ENCODE assay signal across 2 cellular contexts in the genomic region with DNA sequence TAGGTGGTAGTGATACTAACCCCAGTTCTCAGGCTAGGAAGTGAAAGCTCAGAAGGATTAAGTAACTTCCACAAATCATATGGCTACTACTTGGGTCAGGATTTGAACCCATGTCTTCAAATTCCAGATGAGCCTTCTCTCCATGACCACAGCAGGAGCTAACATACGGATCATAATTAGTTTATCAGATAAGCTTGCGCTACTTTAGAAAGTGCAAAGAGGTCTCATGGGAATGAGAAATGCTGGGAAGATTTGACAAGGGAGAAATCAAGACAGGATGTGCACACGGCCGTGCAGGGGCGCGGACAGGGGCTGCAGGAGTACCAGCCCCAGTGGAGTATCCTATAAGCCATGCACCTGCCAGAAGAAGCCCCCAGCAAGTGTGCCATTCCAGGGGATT.
A peak's percentile ranks its signal among the peaks of the same experiment; 100 is the strongest.
TF ChIP-seq lines count a peak whose summit lies in the region.

No MANE protein-coding gene starts in this region.

TF ChIP-seq in IMR-90, 13 proteins besides CTCF, POLR2A, EP300 and RAD21:
- TF ChIP-seq, protein P1, sequence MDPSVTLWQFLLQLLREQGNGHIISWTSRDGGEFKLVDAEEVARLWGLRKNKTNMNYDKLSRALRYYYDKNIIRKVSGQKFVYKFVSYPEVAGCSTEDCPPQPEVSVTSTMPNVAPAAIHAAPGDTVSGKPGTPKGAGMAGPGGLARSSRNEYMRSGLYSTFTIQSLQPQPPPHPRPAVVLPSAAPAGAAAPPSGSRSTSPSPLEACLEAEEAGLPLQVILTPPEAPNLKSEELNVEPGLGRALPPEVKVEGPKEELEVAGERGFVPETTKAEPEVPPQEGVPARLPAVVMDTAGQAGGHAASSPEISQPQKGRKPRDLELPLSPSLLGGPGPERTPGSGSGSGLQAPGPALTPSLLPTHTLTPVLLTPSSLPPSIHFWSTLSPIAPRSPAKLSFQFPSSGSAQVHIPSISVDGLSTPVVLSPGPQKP (IDR thresholded peaks at IDR 0.05; ENCODE audit: borderline replicate concordance, low read depth, low read length): no peak
- TF ChIP-seq BHLHE40 (IDR thresholded peaks at IDR 0.05; ENCODE audit: low read depth, low read length) (no peak), MAFK (IDR thresholded peaks at IDR 0.05; ENCODE audit: low read depth, low read length) (no peak), MXI1 (IDR thresholded peaks at IDR 0.05; ENCODE audit: borderline replicate concordance, low read depth, low read length) (no peak), CEBPB (IDR thresholded peaks at IDR 0.05; ENCODE audit: low read depth, low read length) (no peak), CHD1 (IDR thresholded peaks at IDR 0.05; ENCODE audit: low read depth, low read length) (no peak), NFE2L2 (IDR thresholded peaks at IDR 0.05; ENCODE audit: low read depth, low read length) (no peak), RCOR1 (IDR thresholded peaks at IDR 0.05; ENCODE audit: insufficient replicate concordance, low read length) (no peak), RFX5 (IDR thresholded peaks at IDR 0.05; ENCODE audit: low read depth, low read length) (no peak), SMC3 (IDR thresholded peaks at IDR 0.05; ENCODE audit: low read depth, low read length) (no peak), FOS (IDR thresholded peaks at IDR 0.05; ENCODE audit: low read depth, low read length) (no peak), MAZ (IDR thresholded peaks at IDR 0.05; ENCODE audit: borderline replicate concordance, low read depth, low read length) (no peak)
- TF ChIP-seq, protein P2, sequence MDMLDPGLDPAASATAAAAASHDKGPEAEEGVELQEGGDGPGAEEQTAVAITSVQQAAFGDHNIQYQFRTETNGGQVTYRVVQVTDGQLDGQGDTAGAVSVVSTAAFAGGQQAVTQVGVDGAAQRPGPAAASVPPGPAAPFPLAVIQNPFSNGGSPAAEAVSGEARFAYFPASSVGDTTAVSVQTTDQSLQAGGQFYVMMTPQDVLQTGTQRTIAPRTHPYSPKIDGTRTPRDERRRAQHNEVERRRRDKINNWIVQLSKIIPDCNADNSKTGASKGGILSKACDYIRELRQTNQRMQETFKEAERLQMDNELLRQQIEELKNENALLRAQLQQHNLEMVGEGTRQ (IDR thresholded peaks at IDR 0.05; ENCODE audit: low read depth, low read length): no peak

TF ChIP-seq in K562, 482 proteins besides CTCF, POLR2A, EP300 and RAD21:
- TF ChIP-seq, protein P3, sequence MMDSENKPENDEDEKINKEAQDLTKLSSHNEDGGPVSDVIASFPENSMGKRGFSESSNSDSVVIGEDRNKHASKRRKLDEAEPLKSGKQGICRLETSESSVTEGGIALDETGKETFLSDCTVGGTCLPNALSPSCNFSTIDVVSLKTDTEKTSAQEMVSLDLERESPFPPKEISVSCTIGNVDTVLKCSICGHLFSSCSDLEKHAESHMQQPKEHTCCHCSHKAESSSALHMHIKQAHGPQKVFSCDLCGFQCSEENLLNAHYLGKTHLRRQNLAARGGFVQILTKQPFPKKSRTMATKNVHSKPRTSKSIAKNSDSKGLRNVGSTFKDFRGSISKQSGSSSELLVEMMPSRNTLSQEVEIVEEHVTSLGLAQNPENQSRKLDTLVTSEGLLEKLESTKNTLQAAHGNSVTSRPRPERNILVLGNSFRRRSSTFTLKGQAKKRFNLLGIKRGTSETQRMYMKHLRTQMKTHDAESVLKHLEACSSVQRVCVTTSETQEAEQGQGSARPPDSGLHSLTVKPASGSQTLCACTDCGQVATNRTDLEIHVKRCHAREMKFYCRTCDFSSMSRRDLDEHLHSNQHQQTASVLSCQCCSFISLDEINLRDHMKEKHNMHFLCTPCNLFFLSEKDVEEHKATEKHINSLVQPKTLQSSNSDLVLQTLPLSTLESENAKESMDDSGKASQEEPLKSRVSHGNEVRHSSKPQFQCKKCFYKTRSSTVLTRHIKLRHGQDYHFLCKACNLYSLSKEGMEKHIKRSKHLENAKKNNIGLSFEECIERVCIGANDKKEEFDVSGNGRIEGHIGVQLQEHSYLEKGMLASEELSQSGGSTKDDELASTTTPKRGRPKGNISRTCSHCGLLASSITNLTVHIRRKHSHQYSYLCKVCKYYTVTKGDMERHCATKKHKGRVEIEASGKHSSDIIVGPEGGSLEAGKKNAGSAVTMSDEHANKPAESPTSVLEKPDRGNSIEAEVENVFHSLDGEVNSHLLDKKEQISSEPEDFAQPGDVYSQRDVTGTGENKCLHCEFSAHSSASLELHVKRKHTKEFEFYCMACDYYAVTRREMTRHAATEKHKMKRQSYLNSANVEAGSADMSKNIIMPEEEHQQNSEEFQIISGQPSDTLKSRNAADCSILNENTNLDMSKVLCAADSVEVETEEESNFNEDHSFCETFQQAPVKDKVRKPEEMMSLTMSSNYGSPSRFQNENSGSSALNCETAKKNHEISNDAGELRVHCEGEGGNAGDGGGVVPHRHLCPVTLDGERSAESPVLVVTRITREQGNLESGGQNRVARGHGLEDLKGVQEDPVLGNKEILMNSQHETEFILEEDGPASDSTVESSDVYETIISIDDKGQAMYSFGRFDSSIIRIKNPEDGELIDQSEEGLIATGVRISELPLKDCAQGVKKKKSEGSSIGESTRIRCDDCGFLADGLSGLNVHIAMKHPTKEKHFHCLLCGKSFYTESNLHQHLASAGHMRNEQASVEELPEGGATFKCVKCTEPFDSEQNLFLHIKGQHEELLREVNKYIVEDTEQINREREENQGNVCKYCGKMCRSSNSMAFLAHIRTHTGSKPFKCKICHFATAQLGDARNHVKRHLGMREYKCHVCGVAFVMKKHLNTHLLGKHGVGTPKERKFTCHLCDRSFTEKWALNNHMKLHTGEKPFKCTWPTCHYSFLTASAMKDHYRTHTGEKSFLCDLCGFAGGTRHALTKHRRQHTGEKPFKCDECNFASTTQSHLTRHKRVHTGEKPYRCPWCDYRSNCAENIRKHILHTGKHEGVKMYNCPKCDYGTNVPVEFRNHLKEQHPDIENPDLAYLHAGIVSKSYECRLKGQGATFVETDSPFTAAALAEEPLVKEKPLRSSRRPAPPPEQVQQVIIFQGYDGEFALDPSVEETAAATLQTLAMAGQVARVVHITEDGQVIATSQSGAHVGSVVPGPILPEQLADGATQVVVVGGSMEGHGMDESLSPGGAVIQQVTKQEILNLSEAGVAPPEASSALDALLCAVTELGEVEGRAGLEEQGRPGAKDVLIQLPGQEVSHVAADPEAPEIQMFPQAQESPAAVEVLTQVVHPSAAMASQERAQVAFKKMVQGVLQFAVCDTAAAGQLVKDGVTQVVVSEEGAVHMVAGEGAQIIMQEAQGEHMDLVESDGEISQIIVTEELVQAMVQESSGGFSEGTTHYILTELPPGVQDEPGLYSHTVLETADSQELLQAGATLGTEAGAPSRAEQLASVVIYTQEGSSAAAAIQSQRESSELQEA (IDR thresholded peaks at IDR 0.05; ENCODE audit: low read depth): no peak
- TF ChIP-seq, protein P4, sequence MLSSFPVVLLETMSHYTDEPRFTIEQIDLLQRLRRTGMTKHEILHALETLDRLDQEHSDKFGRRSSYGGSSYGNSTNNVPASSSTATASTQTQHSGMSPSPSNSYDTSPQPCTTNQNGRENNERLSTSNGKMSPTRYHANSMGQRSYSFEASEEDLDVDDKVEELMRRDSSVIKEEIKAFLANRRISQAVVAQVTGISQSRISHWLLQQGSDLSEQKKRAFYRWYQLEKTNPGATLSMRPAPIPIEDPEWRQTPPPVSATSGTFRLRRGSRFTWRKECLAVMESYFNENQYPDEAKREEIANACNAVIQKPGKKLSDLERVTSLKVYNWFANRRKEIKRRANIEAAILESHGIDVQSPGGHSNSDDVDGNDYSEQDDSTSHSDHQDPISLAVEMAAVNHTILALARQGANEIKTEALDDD (IDR thresholded peaks at IDR 0.05): 0 out of 2 replicates have a peak, but pooled peaks have one; percentile 26
